22 cellular contexts compared by ENCODE assay signal in genomic region chr4:118350961-118351360, GRCh38. TPM values are rescaled to one million over a fixed set of nuclear protein-coding genes. Genes with fewer than 3 reads are reported as not detected.
DNase-seq lines count a peak whose midpoint lies in the region; ATAC-seq and TF ChIP-seq lines count a peak whose summit lies in the region.
"Had no signal": no experiment of that assay in that cellular context is flagged by ENCODE, and none has a peak within 500 bp of the region (broad histone marks: within the 10 kb centered on the region; RNA-seq: fewer than 3 reads in every experiment).

No MANE protein-coding gene starts in this region.

- no peaks in the 10 kb centered on the region for H3K27me3 Mint-ChIP-seq in MCF 10A (ENCODE audit: insufficient read depth, unreplicated experiment)

- no peak overlapping the region for H3K4me3 Mint-ChIP-seq in MCF 10A (ENCODE audit: unreplicated experiment)

- no peak overlapping the region for H3K27ac Mint-ChIP-seq in MCF 10A (ENCODE audit: low read depth, unreplicated experiment)
- H3K27ac Mint-ChIP-seq: activated B cell treated with CpG ODN at 0.5 μM for 24 hours had no signal

- H3K4me1 ChIP-seq in breast epithelium (no peaks in the 10 kb centered on the region), adipocyte (ENCODE audit: control insufficient read depth, insufficient read depth, low read length) (no peaks in the 10 kb centered on the region), mucosa of descending colon (ENCODE audit: low read depth) (peaks cover 12% of the 10 kb centered on the region)

- POLR2A ChIA-PET in MCF 10A (lab: Yijun Ruan, JAX) = interaction anchor here (0.9 to 3.8 kb wide), 5 partner anchors 13 to 72 kb away, joined by 3 to 23 read pairs (median 12); no protein-coding TSS in a partner anchor

- H3K27ac ChIP-seq in breast epithelium = no peak overlapping the region

- DNase-seq in MCF 10A (ENCODE audit: unreplicated experiment) (peak; percentile 14), breast epithelium (ENCODE audit: low spot score in 2 of 2) (no peak), adipocyte (ENCODE audit: low read depth) (peak; percentile 46), mucosa of descending colon (no peak), NCI-H82 treated with DMSO at 0.1 percent for 48 hours (lab: John Stamatoyannopoulos, UW; ENCODE audit: unreplicated experiment) (no peak), cardiac septum (ENCODE audit: low spot score) (no peak)
- DNase-seq: 8988T; activated B cell treated with CpG ODN at 0.5 μM for 24 hours; activated CD4-positive, alpha-beta T cell treated with anti-CD3 and anti-CD28 coated beads, Interleukin-2, amount 50 U/mL, for 48 hours; activated gamma-delta T cell; amniotic stem cell; GF-D8; left colon; midbrain; NCI-H1092 treated with DMSO at 0.1 percent for 48 hours; retina; stimulated activated CD8-positive, alpha-beta memory T cell treated with anti-CD3 and anti-CD28 coated beads, Interleukin-4, amount 100 ng/mL, for 48 hours had no signal

- no peak overlapping the region for H3K9ac ChIP-seq in adipocyte (ENCODE audit: low read length)

- H3K9me3 ChIP-seq in breast epithelium (no peaks in the 10 kb centered on the region), adipocyte (ENCODE audit: control insufficient read depth, low read length) (no peaks in the 10 kb centered on the region), mucosa of descending colon (no peaks in the 10 kb centered on the region)

- H3K27me3 ChIP-seq in breast epithelium (peaks cover 0 to 11% of the 10 kb centered on the region in 2 donors), adipocyte (replicated peaks; ENCODE audit: control insufficient read depth, insufficient read depth, low read length) (peaks cover 12% of the 10 kb centered on the region)

- no peak for TF ChIP-seq POLR2A in breast epithelium (IDR thresholded peaks at IDR 0.05)

- H3K9me3 Mint-ChIP-seq in MCF 10A (ENCODE audit: unreplicated experiment) = no peaks in the 10 kb centered on the region
- H3K9me3 Mint-ChIP-seq: activated B cell treated with CpG ODN at 0.5 μM for 24 hours; central memory CD8-positive, alpha-beta T cell had no signal

- CTCF ChIA-PET in MCF 10A (lab: Yijun Ruan, JAX) = interaction anchor here (1.5 to 4.7 kb wide), 5 partner anchors 14 to 72 kb away, joined by 3 to 31 read pairs (median 19); no protein-coding TSS in a partner anchor

- intact Hi-C loops in MCF 10A (cut with micrococcal nuclease) (loop anchor here (1.0 kb wide), 1 partner anchor 65 kb away; no protein-coding TSS in a partner anchor), breast epithelium (cut with DNase I; ENCODE audit: low total_unique reads) (no loop called here), mucosa of descending colon (cut with DNase I, micrococcal nuclease) (loop anchor here in 1 of 2 donors (5.0 kb wide), 1 partner anchor 69 kb away; no protein-coding TSS in a partner anchor), cardiac septum (cut with DNase I) (no loop called here)

- ATAC-seq in mucosa of descending colon = no peak
- no peak for ATAC-seq in GM18870 (IDR thresholded peaks at IDR 0.05; ENCODE audit: unreplicated experiment)
- ATAC-seq in HG02759 (IDR thresholded peaks at IDR 0.05; ENCODE audit: unreplicated experiment) = no peak

- H3K4me3 ChIP-seq in breast epithelium = no peak overlapping the region
- no peak overlapping the region for H3K4me3 ChIP-seq in adipocyte (ENCODE audit: low read length)
- H3K4me3 ChIP-seq in mucosa of descending colon = peak overlapping the region; percentile 22

- H3K36me3 Mint-ChIP-seq in MCF 10A (ENCODE audit: insufficient read depth, unreplicated experiment) = no peaks in the 10 kb centered on the region
- H3K36me3 Mint-ChIP-seq: CD4-positive, CD25-positive, alpha-beta regulatory T cell had no signal

- no peaks in the 10 kb centered on the region for H3K36me3 ChIP-seq in breast epithelium
- H3K36me3 ChIP-seq in adipocyte (ENCODE audit: control insufficient read depth, insufficient read depth, low read length, severe bottlenecking) = no peaks in the 10 kb centered on the region
- no peaks in the 10 kb centered on the region for H3K36me3 ChIP-seq in mucosa of descending colon (ENCODE audit: low read depth)

- peaks cover 20% of the 10 kb centered on the region for H3K4me1 Mint-ChIP-seq in MCF 10A (ENCODE audit: insufficient read depth, unreplicated experiment)

- no TSS peak for BruUV-seq in MCF 10A (replicated peaks; lab: Mats Ljungman, UMichigan)

- no peak for TF ChIP-seq CTCF in MCF 10A (IDR thresholded peaks at IDR 0.05; ENCODE audit: unreplicated experiment)
- no peak for TF ChIP-seq CTCF in breast epithelium (IDR thresholded peaks at IDR 0.05)
- TF ChIP-seq CTCF in mucosa of descending colon (IDR thresholded peaks at IDR 0.05) = no peak

RNA-seq across cellular contexts. Expression of gene PRSS12, which starts 1.8 kb away (rescaled TPM):
- total RNA-seq in MCF 10A (2022) (8.9 and 10.7 TPM in 2 replicates), breast epithelium (1 to 10 TPM in 2 of 3 donors, under 1 TPM in 1; 0.64 to 3.6 (median 2.2) TPM), mucosa of descending colon (10 to 100 TPM; 12.9 to 41.7 (median 31.1) TPM), cardiac septum (0.05 TPM)
- total RNA-seq: activated B cell treated with CpG ODN at 0.5 μM for 24 hours; CD4-positive, CD25-positive, alpha-beta regulatory T cell; T-helper 2 cell treated with Interferon-gamma antibody and Interleukin-4, amounts not matched to agents 100 ng/mL and 5 ng/mL, for 36 hours had no signal

Comparison
In these comparisons a context has a peak if more than half of its experiments do, and no peak if none do; other contexts are left out.
1. DNase-seq: peak in MCF 10A (single experiment) and adipocyte (single experiment); none in breast epithelium (0 of 2), mucosa of descending colon (0 of 3), NCI-H82 treated with DMSO at 0.1 percent for 48 hours (single experiment) and cardiac septum (single experiment).